Comparison of ENCODE assay signal across 2 cellular contexts in the genomic region with DNA sequence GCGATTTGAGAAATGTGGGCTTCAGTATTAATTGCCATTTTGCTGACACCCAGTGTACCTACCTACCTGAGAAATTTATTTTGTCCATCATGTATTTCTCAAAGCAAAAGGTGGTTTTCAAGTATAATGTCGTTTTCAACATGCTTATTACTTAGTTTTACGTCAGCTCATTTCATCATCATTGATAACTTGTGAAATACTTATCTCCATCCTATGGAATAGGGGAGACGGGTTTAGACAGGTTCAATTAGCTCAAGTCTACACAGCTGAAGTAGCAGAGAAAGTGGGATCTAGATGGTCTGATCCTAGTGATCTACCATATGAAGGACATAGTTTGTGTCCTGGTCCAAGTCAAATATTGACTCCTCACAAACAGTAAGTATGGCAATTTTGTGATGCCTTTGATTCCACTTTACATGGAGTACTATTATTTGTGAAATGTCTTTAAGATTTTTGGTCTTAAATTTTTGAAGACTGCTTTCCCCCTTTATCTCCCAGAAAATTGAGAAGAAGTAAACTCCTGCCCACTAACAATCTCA.
TF ChIP-seq lines count a peak whose summit lies in the region.

No MANE protein-coding gene starts in this region.

TF ChIP-seq in K562, 482 proteins besides CTCF, POLR2A, EP300 and RAD21 (continues in another document):
- 0 out of 2 replicates have a peak, but pooled peaks have one; percentile 9 for TF ChIP-seq CEBPG (CRISPR knock-in tag; IDR thresholded peaks at IDR 0.05)
- TF ChIP-seq CEBPG (tag; conservative IDR thresholded peaks at IDR 0.05 in 1 of 2, IDR thresholded peaks at IDR 0.05 in 1 of 2): peak; percentile 49 to 89; a peak in 3 of 4 replicates
- 0 out of 2 replicates have a peak, but pooled peaks have one; percentile 3 for TF ChIP-seq CXXC5 (CRISPR knock-in tag; IDR thresholded peaks at IDR 0.05)
- 0 out of 2 replicates have a peak, but pooled peaks have one; percentile 20 for TF ChIP-seq OTX1 (CRISPR knock-in tag; IDR thresholded peaks at IDR 0.05)
- TF ChIP-seq SMAD3 (CRISPR knock-in tag; conservative IDR thresholded peaks at IDR 0.05): 0 out of 2 replicates have a peak, but pooled peaks have one; percentile 15
- TF ChIP-seq, protein P1, sequence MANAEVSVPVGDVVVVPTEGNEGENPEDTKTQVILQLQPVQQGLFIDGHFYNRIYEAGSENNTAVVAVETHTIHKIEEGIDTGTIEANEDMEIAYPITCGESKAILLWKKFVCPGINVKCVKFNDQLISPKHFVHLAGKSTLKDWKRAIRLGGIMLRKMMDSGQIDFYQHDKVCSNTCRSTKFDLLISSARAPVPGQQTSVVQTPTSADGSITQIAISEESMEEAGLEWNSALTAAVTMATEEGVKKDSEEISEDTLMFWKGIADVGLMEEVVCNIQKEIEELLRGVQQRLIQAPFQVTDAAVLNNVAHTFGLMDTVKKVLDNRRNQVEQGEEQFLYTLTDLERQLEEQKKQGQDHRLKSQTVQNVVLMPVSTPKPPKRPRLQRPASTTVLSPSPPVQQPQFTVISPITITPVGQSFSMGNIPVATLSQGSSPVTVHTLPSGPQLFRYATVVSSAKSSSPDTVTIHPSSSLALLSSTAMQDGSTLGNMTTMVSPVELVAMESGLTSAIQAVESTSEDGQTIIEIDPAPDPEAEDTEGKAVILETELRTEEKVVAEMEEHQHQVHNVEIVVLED (CRISPR knock-in tag; IDR thresholded peaks at IDR 0.05): no peak
- TF ChIP-seq ATF3 (IDR thresholded peaks at IDR 0.05): peak; percentile 78
- no peak for TF ChIP-seq ATF3 (CRISPR knock-in tag; conservative IDR thresholded peaks at IDR 0.05)
- TF ChIP-seq ELK3 (CRISPR knock-in tag; IDR thresholded peaks at IDR 0.05): no peak
- peak; percentile 25; the same call in 1 of the 2 replicates for TF ChIP-seq POLR2G (IDR thresholded peaks at IDR 0.05; ENCODE audit: low read depth, low read length)
- peak; percentile 24; the same call in 1 of the 2 replicates for TF ChIP-seq ARID1B (IDR thresholded peaks at IDR 0.05)
- no peak for TF ChIP-seq POLR2B (IDR thresholded peaks at IDR 0.05; ENCODE audit: low read depth, partially characterized antibody)
- TF ChIP-seq, protein P2, sequence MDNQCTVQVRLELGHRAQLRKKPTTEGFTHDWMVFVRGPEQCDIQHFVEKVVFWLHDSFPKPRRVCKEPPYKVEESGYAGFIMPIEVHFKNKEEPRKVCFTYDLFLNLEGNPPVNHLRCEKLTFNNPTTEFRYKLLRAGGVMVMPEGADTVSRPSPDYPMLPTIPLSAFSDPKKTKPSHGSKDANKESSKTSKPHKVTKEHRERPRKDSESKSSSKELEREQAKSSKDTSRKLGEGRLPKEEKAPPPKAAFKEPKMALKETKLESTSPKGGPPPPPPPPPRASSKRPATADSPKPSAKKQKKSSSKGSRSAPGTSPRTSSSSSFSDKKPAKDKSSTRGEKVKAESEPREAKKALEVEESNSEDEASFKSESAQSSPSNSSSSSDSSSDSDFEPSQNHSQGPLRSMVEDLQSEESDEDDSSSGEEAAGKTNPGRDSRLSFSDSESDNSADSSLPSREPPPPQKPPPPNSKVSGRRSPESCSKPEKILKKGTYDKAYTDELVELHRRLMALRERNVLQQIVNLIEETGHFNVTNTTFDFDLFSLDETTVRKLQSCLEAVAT (IDR thresholded peaks at IDR 0.05): 0 out of 4 replicates have a peak, but pooled peaks of 1 of the 2 experiments have one; percentile 36
- TF ChIP-seq PHTF2 (CRISPR knock-in tag; IDR thresholded peaks at IDR 0.05): 0 out of 2 replicates have a peak, but pooled peaks have one; percentile 29
- no peak for TF ChIP-seq U2AF2 (optimal IDR thresholded peaks at IDR 0.05; ENCODE audit: low read depth, low read length)
- 0 out of 4 replicates have a peak, but pooled peaks of 1 of the 2 experiments have one; percentile 5 for TF ChIP-seq TEAD1 (CRISPR knock-in tag; IDR thresholded peaks at IDR 0.05)
- TF ChIP-seq, protein P3, sequence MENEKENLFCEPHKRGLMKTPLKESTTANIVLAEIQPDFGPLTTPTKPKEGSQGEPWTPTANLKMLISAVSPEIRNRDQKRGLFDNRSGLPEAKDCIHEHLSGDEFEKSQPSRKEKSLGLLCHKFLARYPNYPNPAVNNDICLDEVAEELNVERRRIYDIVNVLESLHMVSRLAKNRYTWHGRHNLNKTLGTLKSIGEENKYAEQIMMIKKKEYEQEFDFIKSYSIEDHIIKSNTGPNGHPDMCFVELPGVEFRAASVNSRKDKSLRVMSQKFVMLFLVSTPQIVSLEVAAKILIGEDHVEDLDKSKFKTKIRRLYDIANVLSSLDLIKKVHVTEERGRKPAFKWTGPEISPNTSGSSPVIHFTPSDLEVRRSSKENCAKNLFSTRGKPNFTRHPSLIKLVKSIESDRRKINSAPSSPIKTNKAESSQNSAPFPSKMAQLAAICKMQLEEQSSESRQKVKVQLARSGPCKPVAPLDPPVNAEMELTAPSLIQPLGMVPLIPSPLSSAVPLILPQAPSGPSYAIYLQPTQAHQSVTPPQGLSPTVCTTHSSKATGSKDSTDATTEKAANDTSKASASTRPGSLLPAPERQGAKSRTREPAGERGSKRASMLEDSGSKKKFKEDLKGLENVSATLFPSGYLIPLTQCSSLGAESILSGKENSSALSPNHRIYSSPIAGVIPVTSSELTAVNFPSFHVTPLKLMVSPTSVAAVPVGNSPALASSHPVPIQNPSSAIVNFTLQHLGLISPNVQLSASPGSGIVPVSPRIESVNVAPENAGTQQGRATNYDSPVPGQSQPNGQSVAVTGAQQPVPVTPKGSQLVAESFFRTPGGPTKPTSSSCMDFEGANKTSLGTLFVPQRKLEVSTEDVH (IDR thresholded peaks at IDR 0.05; ENCODE audit: low read depth, partially characterized antibody): peak; percentile 44
- TF ChIP-seq, protein P4, sequence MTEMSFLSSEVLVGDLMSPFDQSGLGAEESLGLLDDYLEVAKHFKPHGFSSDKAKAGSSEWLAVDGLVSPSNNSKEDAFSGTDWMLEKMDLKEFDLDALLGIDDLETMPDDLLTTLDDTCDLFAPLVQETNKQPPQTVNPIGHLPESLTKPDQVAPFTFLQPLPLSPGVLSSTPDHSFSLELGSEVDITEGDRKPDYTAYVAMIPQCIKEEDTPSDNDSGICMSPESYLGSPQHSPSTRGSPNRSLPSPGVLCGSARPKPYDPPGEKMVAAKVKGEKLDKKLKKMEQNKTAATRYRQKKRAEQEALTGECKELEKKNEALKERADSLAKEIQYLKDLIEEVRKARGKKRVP (CRISPR knock-in tag; IDR thresholded peaks at IDR 0.05): peak; percentile 35; the same call in 1 of the 2 replicates

TF ChIP-seq in HepG2, 621 proteins besides CTCF, POLR2A, EP300 and RAD21:
- TF ChIP-seq FOXA3 (CRISPR knock-in tag; IDR thresholded peaks at IDR 0.05) (peak; percentile 22; the same call in 1 of the 2 replicates), ZBTB42 (CRISPR knock-in tag; IDR thresholded peaks at IDR 0.05) (no peak), SSRP1 (CRISPR knock-in tag; IDR thresholded peaks at IDR 0.05) (0 out of 2 replicates have a peak, but pooled peaks have one; percentile 44), ZNF614 (CRISPR knock-in tag; IDR thresholded peaks at IDR 0.05; ENCODE audit: borderline replicate concordance) (0 out of 2 replicates have a peak, but pooled peaks have one; percentile 28)
- TF ChIP-seq, protein P5, sequence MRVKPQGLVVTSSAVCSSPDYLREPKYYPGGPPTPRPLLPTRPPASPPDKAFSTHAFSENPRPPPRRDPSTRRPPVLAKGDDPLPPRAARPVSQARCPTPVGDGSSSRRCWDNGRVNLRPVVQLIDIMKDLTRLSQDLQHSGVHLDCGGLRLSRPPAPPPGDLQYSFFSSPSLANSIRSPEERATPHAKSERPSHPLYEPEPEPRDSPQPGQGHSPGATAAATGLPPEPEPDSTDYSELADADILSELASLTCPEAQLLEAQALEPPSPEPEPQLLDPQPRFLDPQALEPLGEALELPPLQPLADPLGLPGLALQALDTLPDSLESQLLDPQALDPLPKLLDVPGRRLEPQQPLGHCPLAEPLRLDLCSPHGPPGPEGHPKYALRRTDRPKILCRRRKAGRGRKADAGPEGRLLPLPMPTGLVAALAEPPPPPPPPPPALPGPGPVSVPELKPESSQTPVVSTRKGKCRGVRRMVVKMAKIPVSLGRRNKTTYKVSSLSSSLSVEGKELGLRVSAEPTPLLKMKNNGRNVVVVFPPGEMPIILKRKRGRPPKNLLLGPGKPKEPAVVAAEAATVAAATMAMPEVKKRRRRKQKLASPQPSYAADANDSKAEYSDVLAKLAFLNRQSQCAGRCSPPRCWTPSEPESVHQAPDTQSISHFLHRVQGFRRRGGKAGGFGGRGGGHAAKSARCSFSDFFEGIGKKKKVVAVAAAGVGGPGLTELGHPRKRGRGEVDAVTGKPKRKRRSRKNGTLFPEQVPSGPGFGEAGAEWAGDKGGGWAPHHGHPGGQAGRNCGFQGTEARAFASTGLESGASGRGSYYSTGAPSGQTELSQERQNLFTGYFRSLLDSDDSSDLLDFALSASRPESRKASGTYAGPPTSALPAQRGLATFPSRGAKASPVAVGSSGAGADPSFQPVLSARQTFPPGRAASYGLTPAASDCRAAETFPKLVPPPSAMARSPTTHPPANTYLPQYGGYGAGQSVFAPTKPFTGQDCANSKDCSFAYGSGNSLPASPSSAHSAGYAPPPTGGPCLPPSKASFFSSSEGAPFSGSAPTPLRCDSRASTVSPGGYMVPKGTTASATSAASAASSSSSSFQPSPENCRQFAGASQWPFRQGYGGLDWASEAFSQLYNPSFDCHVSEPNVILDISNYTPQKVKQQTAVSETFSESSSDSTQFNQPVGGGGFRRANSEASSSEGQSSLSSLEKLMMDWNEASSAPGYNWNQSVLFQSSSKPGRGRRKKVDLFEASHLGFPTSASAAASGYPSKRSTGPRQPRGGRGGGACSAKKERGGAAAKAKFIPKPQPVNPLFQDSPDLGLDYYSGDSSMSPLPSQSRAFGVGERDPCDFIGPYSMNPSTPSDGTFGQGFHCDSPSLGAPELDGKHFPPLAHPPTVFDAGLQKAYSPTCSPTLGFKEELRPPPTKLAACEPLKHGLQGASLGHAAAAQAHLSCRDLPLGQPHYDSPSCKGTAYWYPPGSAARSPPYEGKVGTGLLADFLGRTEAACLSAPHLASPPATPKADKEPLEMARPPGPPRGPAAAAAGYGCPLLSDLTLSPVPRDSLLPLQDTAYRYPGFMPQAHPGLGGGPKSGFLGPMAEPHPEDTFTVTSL (CRISPR knock-in tag; IDR thresholded peaks at IDR 0.05; ENCODE audit: borderline replicate concordance): no peak
